Comparison of ENCODE assay signal across 28 cellular contexts in genomic region chr2:215394102-215394805, GRCh38. TPM values are rescaled to one million over a fixed set of nuclear protein-coding genes. Genes with fewer than 3 reads are reported as not detected.
DNase-seq lines count a peak whose midpoint lies in the region; ATAC-seq and TF ChIP-seq lines count a peak whose summit lies in the region.
"Had no signal": no experiment of that assay in that cellular context is flagged by ENCODE, and none has a peak within 500 bp of the region (broad histone marks: within the 10 kb centered on the region; RNA-seq: fewer than 3 reads in every experiment).

No MANE protein-coding gene starts in this region.

- no peak overlapping the region for H3K4ac ChIP-seq in IMR-90 (ENCODE audit: low read depth, low read length)

- no peak overlapping the region for H2AK9ac ChIP-seq in IMR-90 (replicated peaks; ENCODE audit: low read depth, low read length, poor library complexity)

- H4K8ac ChIP-seq in IMR-90 (ENCODE audit: low read depth in 2 of 2, low read length in 2 of 2) = peak overlapping the region in 1 of 2 experiments; percentile 17; a peak in 2 of 4 replicates

- in situ Hi-C loops in IMR-90 (cut with MboI; ENCODE audit: low sequenced_read_pairs) = no loop called here

- H4K20me1 ChIP-seq in IMR-90 (ENCODE audit: insufficient read depth, low read length) = peaks cover 18% of the 10 kb centered on the region

- no peaks in the 10 kb centered on the region for H3K9me3 ChIP-seq in AG04450 (ENCODE audit: control insufficient read depth, insufficient read depth, low read length)
- H3K9me3 ChIP-seq in IMR-90 (ENCODE audit: control insufficient read depth, insufficient read depth, low read length) = no peaks in the 10 kb centered on the region
- H3K9me3 ChIP-seq in adipocyte (ENCODE audit: control insufficient read depth, low read length) = no peaks in the 10 kb centered on the region
- H3K9me3 ChIP-seq in mesodermal cell (ENCODE audit: control insufficient read depth, low read length) = no peaks in the 10 kb centered on the region
- H3K9me3 ChIP-seq in lower lobe of right lung = no peaks in the 10 kb centered on the region
- H3K9me3 ChIP-seq: BE2C, esophagus squamous epithelium, HAP-1, Peyer's patch had no signal

- no peak overlapping the region for H2BK20ac ChIP-seq in IMR-90 (ENCODE audit: low read depth, low read length)

- peaks cover 8% of the 10 kb centered on the region; the same call in 1 of the 2 replicates for H3K9me1 ChIP-seq in IMR-90 (ENCODE audit: insufficient read depth, low read length)

- H3K27ac ChIP-seq in AG04450 (ENCODE audit: low read depth, low read length) (peak overlapping the region; percentile 11), IMR-90 (ENCODE audit: insufficient read depth, low read length) (no peak overlapping the region), mesodermal cell (ENCODE audit: low read depth, low read length, severe bottlenecking) (peak overlapping the region; percentile 13), foreskin keratinocyte (no peak overlapping the region), lower lobe of right lung (no peak overlapping the region)
- H3K27ac ChIP-seq: Peyer's patch had no signal

- no peak for TF ChIP-seq RAD21 in IMR-90 (IDR thresholded peaks at IDR 0.05; ENCODE audit: low read length)

- 80% methylated on average over 2 of the region's 7 CpGs; no CpG with 5 or more reads in 1 of the 2 experiments for WGBS in IMR-90 (ENCODE audit: extremely low coverage in 2 of 2, insufficient read length in 1 of 2), 2 experiments
- 93 to 98% methylated on average over 5 of the region's 7 CpGs for WGBS in mesodermal cell (ENCODE audit: insufficient coverage in 2 of 2), 2 experiments

- H3K9ac ChIP-seq in IMR-90 (ENCODE audit: low read depth, low read length) (no peak overlapping the region), adipocyte (ENCODE audit: low read length) (peak overlapping the region; percentile 3)

- DNase-seq in AG04450 (ENCODE audit: low read depth, low spot score) = no peak
- no peak for DNase-seq in IMR-90
- no peak for DNase-seq in adipocyte (ENCODE audit: low read depth)
- no peak for DNase-seq in foreskin keratinocyte
- no peak for DNase-seq in lower lobe of right lung
- DNase-seq: ACHN; activated CD4-positive, alpha-beta memory T cell treated with anti-CD3 and anti-CD28 coated beads for 36 hours; activated CD4-positive, alpha-beta T cell treated with anti-CD3 and anti-CD28 coated beads for 1 hour; activated naive CD4-positive, alpha-beta T cell treated with Interleukin-2 at 50 U/mL for 16 hours; BE2C; CD8-positive, alpha-beta memory T cell; cerebellar nuclear complex; EL; esophagus squamous epithelium; kidney glomerular epithelial cell; NCI-H1092; NCI-H1694 treated with DMSO at 0.1 percent for 48 hours; NCI-H446 treated with DMSO at 0.1 percent for 48 hours; NK-92 treated with Interleukin-12 subunit alpha and Interleukin-12 subunit beta, amount 100 ng/mL, for 24 hours; Peyer's patch; SHP77; trophoblast cell had no signal

- CTCF ChIA-PET in AG04450 (lab: Charles Lee) (interaction anchor here (1.2 kb wide), 1 partner anchor 10 kb away, joined by 3 read pairs; no protein-coding TSS in a partner anchor), IMR-90 (lab: Yijun Ruan, JAX) (no interaction called here)

- no TSS peak for BruUV-seq in IMR-90 (replicated peaks; lab: Mats Ljungman, UMichigan)

- no peak for ATAC-seq in IMR-90 (ENCODE audit: low read depth)
- no peak for ATAC-seq in GM19023 (IDR thresholded peaks at IDR 0.05; ENCODE audit: unreplicated experiment)
- ATAC-seq in foreskin keratinocyte = no peak
- no peak for ATAC-seq in GM21825 (IDR thresholded peaks at IDR 0.05; ENCODE audit: unreplicated experiment)
- ATAC-seq in lower lobe of right lung = no peak
- ATAC-seq: stimulated activated memory B cell treated with anti-CD40 and anti-IgM and Interleukin-4, amounts not matched to agents 10 μg/mL and 1 μg/mL and 100 μg/mL, for 72 hours had no signal

- H3K27me3 ChIP-seq in AG04450 (ENCODE audit: control insufficient read depth, insufficient read depth, low read length) (no peaks in the 10 kb centered on the region), IMR-90 (ENCODE audit: control insufficient read depth, insufficient read depth, low read length) (no peaks in the 10 kb centered on the region), adipocyte (replicated peaks; ENCODE audit: control insufficient read depth, insufficient read depth, low read length) (no peaks in the 10 kb centered on the region), foreskin keratinocyte (no peaks in the 10 kb centered on the region), lower lobe of right lung (ENCODE audit: low read depth) (no peaks in the 10 kb centered on the region)
- H3K27me3 ChIP-seq: BE2C, esophagus squamous epithelium, hepatocyte, Peyer's patch had no signal

- H3K56ac ChIP-seq in IMR-90 (ENCODE audit: extremely low read depth, insufficient read depth, low read length) = no peak overlapping the region

- H2BK120ac ChIP-seq in IMR-90 (ENCODE audit: low read depth, low read length) = no peak overlapping the region

- no peak overlapping the region for H3K4me2 ChIP-seq in IMR-90 (ENCODE audit: low read depth, low read length)
- H3K4me2 ChIP-seq: hepatocyte had no signal

- no peak overlapping the region for H3K14ac ChIP-seq in IMR-90 (replicated peaks; ENCODE audit: low read depth, low read length)

- H2BK15ac ChIP-seq in IMR-90 (ENCODE audit: low read depth, low read length) = no peak overlapping the region

- H2AFZ ChIP-seq in IMR-90 (replicated peaks; ENCODE audit: low read length, poor library complexity) = no peak overlapping the region
- H2AFZ ChIP-seq: hepatocyte had no signal

- peaks cover 12% of the 10 kb centered on the region for H3K4me1 ChIP-seq in IMR-90 (ENCODE audit: control insufficient read depth, insufficient read depth, low read length)
- H3K4me1 ChIP-seq in adipocyte (ENCODE audit: control insufficient read depth, insufficient read depth, low read length) = peaks cover 33% of the 10 kb centered on the region
- no peaks in the 10 kb centered on the region for H3K4me1 ChIP-seq in mesodermal cell (ENCODE audit: control insufficient read depth, insufficient read depth, low read length, poor library complexity, severe bottlenecking)
- no peaks in the 10 kb centered on the region for H3K4me1 ChIP-seq in foreskin keratinocyte
- H3K4me1 ChIP-seq in lower lobe of right lung = peaks cover 12% of the 10 kb centered on the region
- H3K4me1 ChIP-seq: Peyer's patch had no signal

- H3K23ac ChIP-seq in IMR-90 (ENCODE audit: low read depth, low read length) = peak overlapping the region; percentile 21; the same call in 1 of the 2 replicates

- H2AK5ac ChIP-seq in IMR-90 (ENCODE audit: low read depth, low read length) = no peak overlapping the region

- H4K91ac ChIP-seq in IMR-90 (ENCODE audit: insufficient read depth, low read depth, low read length) = no peak overlapping the region

- 0 out of 2 replicates have a peak, but pooled peaks have one; percentile 18 for TF ChIP-seq POLR2A in IMR-90 (IDR thresholded peaks at IDR 0.05; ENCODE audit: low read depth, low read length)

- no peak for TF ChIP-seq CTCF in AG04450 (IDR thresholded peaks at IDR 0.05; ENCODE audit: low read depth, low read length)
- TF ChIP-seq CTCF in IMR-90 (conservative IDR thresholded peaks at IDR 0.05; ENCODE audit: low read depth, low read length) = no peak
- TF ChIP-seq CTCF in foreskin keratinocyte (conservative IDR thresholded peaks at IDR 0.05) = no peak
- no peak for TF ChIP-seq CTCF in lower lobe of right lung (IDR thresholded peaks at IDR 0.05)

- H3K79me1 ChIP-seq in IMR-90 (ENCODE audit: low read depth in 1 of 2, low read length in 2 of 2) = peaks cover 48 to 63% of the 10 kb centered on the region in 2 experiments

- H2BK5ac ChIP-seq in IMR-90 (ENCODE audit: low read depth, low read length, poor library complexity, severe bottlenecking) = peak overlapping the region; percentile 48

- peak overlapping the region; percentile 71 for H4K5ac ChIP-seq in IMR-90 (ENCODE audit: low read depth, low read length)

- intact Hi-C loops in IMR-90 (cut with micrococcal nuclease) (no loop called here), lower lobe of right lung (cut with DNase I) (no loop called here)

- H3K4me3 ChIP-seq in AG04450 (ENCODE audit: low read depth, low read length) (no peak overlapping the region), IMR-90 (ENCODE audit: insufficient read depth, low read depth, low read length) (no peak overlapping the region), adipocyte (ENCODE audit: low read length) (no peak overlapping the region), mesodermal cell (ENCODE audit: extremely low read depth, insufficient read depth, low read length, poor library complexity, severe bottlenecking) (no peak overlapping the region), lower lobe of right lung (no peak overlapping the region)
- H3K4me3 ChIP-seq: esophagus squamous epithelium, HAP-1, hepatocyte, Peyer's patch had no signal

- dilution Hi-C loops in IMR-90 (cut with HindIII; ENCODE audit: low sequenced_read_pairs, unreplicated experiment) = no loop called here

- peak overlapping the region; percentile 43; the same call in 1 of the 2 replicates for H3K18ac ChIP-seq in IMR-90 (ENCODE audit: low read depth, low read length)

- POLR2A ChIA-PET in AG04450 (lab: Yijun Ruan, JAX) = interaction anchor here (0.8 kb wide), 1 partner anchor 299 kb away, joined by 3 read pairs; no protein-coding TSS in a partner anchor
- POLR2A ChIA-PET in IMR-90 (lab: Charles Lee; ENCODE audit: unreplicated experiment) = no interaction called here

- H3K36me3 ChIP-seq in IMR-90 (ENCODE audit: control insufficient read depth, insufficient read depth, low read length) (peaks cover 73% of the 10 kb centered on the region), adipocyte (ENCODE audit: control insufficient read depth, insufficient read depth, low read length, severe bottlenecking) (peaks cover 100% of the 10 kb centered on the region), mesodermal cell (ENCODE audit: control insufficient read depth, insufficient read depth, low read length) (peaks cover 88% of the 10 kb centered on the region), lower lobe of right lung (peaks cover 88% of the 10 kb centered on the region)
- H3K36me3 ChIP-seq: BE2C had no signal

TF ChIP-seq in IMR-90, 13 proteins besides CTCF, POLR2A, EP300 and RAD21 (continues in another document):
- TF ChIP-seq NFE2L2 (IDR thresholded peaks at IDR 0.05; ENCODE audit: low read depth, low read length) = no peak
- TF ChIP-seq CHD1 (IDR thresholded peaks at IDR 0.05; ENCODE audit: low read depth, low read length) = no peak
- no peak for TF ChIP-seq CEBPB (IDR thresholded peaks at IDR 0.05; ENCODE audit: low read depth, low read length)
- TF ChIP-seq SMC3 (IDR thresholded peaks at IDR 0.05; ENCODE audit: low read depth, low read length) = no peak

RNA-seq across cellular contexts. Expression of gene FN1, which starts 41.6 kb away (rescaled TPM):
- polyA plus RNA-seq in AG04450 (2011; rRNA removed) (6,646 and 8,374 TPM in 2 replicates), IMR-90 (2012; rRNA removed) (11,046 and 13,004 TPM in 2 replicates), foreskin keratinocyte (1,523 and 3,810 TPM in 2 replicates)
- 8,900 and 10,922 TPM in 2 replicates for polyA minus RNA-seq in AG04450 (2011; rRNA and poly(A)+ RNA removed)
- total RNA-seq in IMR-90 (2012; rRNA removed) (7,693 and 8,243 TPM in 2 replicates), foreskin keratinocyte (2,068 and 6,230 TPM in 2 replicates), lower lobe of right lung (1,248 TPM)
- 4,918 and 6,925 TPM in 2 replicates for polyA plus RNA-seq in IMR-90 (2012; cell fraction: cytosol; rRNA removed)
- 23,704 and 31,508 TPM in 2 replicates for polyA plus RNA-seq in IMR-90 (2012; cell fraction: nucleus; rRNA removed; ENCODE audit: low replicate concordance)
- 3,754 TPM for polyA plus RNA-seq in mesodermal cell (2013, experiment 1 of 2)
- 2,957 TPM for polyA plus RNA-seq in mesodermal cell (2013, experiment 2 of 2)

Comparison
In these comparisons a context has a peak if more than half of its experiments do, and no peak if none do; other contexts are left out.
1. H3K27ac ChIP-seq: peak in AG04450 (single experiment) and mesodermal cell (single experiment); none in IMR-90 (single experiment), foreskin keratinocyte (single experiment) and lower lobe of right lung (single experiment).